In the genomic region with DNA sequence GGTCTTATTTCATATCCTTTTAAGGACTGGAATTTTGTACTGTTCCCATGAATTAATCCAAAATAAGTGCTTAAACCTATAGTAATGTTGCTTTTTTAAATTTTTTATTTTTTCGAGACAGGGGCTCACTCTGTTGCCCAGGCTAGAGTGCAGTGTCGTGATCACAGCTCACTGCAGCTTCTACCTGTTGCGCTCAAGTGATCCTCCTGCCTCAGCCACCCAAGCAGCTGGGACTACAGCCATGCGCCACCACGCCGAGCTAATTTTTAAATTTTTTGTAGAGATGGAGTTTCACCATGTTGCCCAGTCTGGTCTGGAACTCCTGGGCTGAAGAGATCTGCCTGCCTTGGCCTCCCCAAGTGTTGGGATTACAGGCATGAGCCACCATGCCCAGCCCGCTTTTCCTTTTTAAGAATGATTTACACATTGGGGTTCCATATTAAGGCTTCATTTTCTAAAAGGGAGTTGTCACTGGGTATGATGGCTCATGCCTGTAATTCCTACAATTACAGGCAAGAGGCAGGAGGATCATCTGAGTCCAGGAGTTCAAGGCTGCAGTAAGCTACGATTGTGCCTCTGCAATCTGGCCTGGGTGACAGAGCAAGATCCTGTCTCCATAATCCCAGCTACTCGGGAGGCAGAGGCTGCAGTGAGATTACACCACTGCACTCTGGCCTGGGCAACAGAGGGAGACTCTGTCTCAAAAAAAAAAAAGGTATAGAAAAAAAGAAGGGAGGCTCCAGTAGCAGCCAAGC, we compare ENCODE assay signal across 8 cellular contexts.
"Had no signal": no experiment of that assay in that cellular context is flagged by ENCODE, and none has a peak within 500 bp of the region (broad histone marks: within the 10 kb centered on the region; RNA-seq: fewer than 3 reads in every experiment).

No MANE protein-coding gene starts in this region.

- H2AFZ ChIP-seq: GM23338 had no signal

- H3K27ac ChIP-seq: HL-60, KMS-11 had no signal

- H3K4me2 ChIP-seq: GM23338, KMS-11 had no signal

- H3K4me3 ChIP-seq: GM23338 had no signal

- FAIRE-seq: H1, H54 had no signal

- H3K9ac ChIP-seq: KMS-11 had no signal

- DNase-seq: HCEC 1CT, HFFc6, IMR-90 had no signal
